In the genomic region with DNA sequence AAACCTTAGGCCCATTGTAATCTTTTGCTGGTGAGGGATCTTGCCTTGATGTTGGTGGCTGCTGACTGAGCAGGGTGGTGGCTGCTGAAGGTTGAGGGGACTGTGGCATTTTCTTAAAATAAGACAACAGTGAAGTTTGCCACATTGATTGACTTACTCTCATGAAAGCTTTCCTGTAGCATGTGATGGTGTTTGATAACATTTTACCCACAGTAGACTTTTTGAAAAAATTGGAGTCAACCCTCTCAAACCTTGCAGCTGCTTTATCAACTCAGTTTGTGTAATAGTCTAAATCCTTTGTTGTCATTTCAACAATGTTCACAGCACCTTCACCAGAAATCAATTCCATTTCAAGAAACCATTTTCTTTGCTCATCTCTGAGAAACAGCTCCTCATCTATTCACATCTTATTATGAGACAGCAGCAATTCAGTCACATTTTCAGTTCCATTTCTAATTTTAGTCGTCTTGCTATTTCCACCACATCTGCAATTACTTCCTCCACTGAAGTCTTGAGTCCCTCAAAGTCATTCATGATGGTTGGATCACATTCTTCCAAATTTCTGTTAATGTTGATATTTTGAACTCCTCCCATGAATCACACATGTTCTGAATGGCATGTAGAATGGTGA, we compare ENCODE assay signal across 2 cellular contexts.
TF ChIP-seq lines count a peak whose summit lies in the region.

No MANE protein-coding gene starts in this region.

TF ChIP-seq in GM12891, 5 proteins besides CTCF, POLR2A, EP300 and RAD21:
- no peak for TF ChIP-seq TAF1 (IDR thresholded peaks at IDR 0.05; ENCODE audit: low read depth, low read length)
- TF ChIP-seq POU2F2 (IDR thresholded peaks at IDR 0.05; ENCODE audit: low read depth, low read length), result no peak
- TF ChIP-seq SPI1 (IDR thresholded peaks at IDR 0.05; ENCODE audit: low read depth, low read length), result no peak
- TF ChIP-seq PAX5 (IDR thresholded peaks at IDR 0.05; ENCODE audit: insufficient read depth, low read length, severe bottlenecking), result no peak
- no peak for TF ChIP-seq POLR2AphosphoS5 (IDR thresholded peaks at IDR 0.05; ENCODE audit: low read depth, low read length)

TF ChIP-seq in H1, 55 proteins besides CTCF, POLR2A, EP300 and RAD21:
- no peak for TF ChIP-seq MAFK (IDR thresholded peaks at IDR 0.05; ENCODE audit: low read depth, low read length)
